In the genomic region with DNA sequence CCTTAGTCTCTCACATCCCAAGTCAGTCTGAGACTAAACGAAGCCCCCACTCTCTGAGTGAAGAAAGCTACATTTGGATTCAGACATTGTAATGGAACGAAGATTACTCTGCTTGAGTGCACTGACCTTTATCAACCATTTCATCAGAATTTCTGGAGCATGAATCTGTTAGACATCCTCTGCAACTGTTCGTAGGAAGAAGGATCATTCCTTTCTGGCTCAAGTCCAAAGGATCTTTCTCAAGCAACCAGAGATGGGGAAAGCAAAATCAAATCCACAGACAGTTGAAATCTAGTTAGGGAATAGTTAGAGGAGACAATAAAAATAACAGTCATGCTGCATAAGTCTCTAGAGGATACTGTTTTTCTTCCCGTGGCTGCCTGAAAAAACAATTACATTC, we compare ENCODE assay signal across 11 cellular contexts. TPM values are rescaled to one million over a fixed set of nuclear protein-coding genes. Genes with fewer than 3 reads are reported as not detected.
DNase-seq lines count a peak whose midpoint lies in the region; ATAC-seq and TF ChIP-seq lines count a peak whose summit lies in the region.
"Had no signal": no experiment of that assay in that cellular context is flagged by ENCODE, and none has a peak within 500 bp of the region (broad histone marks: within the 10 kb centered on the region; RNA-seq: fewer than 3 reads in every experiment).

No MANE protein-coding gene starts in this region.

- peaks cover 31% of the 10 kb centered on the region for H3K4me1 ChIP-seq in SJSA1 (replicated peaks)

- DNase-seq in EH (ENCODE audit: low read depth) (peak; percentile 97), SJSA1 (ENCODE audit: low read depth in 1 of 2, low spot score in 2 of 2) (peak in 1 of 2 experiments; percentile 43), fibroblast of gingiva (ENCODE audit: low read depth) (peak; percentile 99), retinal pigment epithelial cell (ENCODE audit: low read depth) (peak; percentile 51), GM10248 (ENCODE audit: extremely low spot score) (no peak)
- no peak for DNase-seq in stimulated activated CD4-positive, alpha-beta T cell treated with anti-CD3 and anti-CD28 coated beads, Interleukin-2, amount 100 ng/mL, for 48 hours
- DNase-seq: cerebellar nuclear complex, NCI-H510A treated with DMSO at 0.1 percent for 48 hours, SW 1271 had no signal

- no peak for ATAC-seq in HG02678 (IDR thresholded peaks at IDR 0.05; ENCODE audit: unreplicated experiment)
- no peak for ATAC-seq in HG03135 (IDR thresholded peaks at IDR 0.05; ENCODE audit: unreplicated experiment)

- H3K4me3 ChIP-seq in SJSA1 (no peak overlapping the region), retinal pigment epithelial cell (ENCODE audit: low read length) (no peak overlapping the region)

- H3K27ac ChIP-seq in SJSA1, result peak overlapping the region; percentile 78

- no peaks in the 10 kb centered on the region for H3K27me3 ChIP-seq in SJSA1 (replicated peaks)

- POLR2A ChIA-PET in GM10248 (lab: Yijun Ruan, JAX), result no interaction called here

- CTCF ChIA-PET in GM10248 (lab: Yijun Ruan, JAX), result interaction anchor here (1.0 kb wide), 1 partner anchor 25 kb away, joined by 3 read pairs; no protein-coding TSS in a partner anchor

- no peaks in the 10 kb centered on the region for H3K9me3 ChIP-seq in SJSA1 (replicated peaks)

- TF ChIP-seq CTCF in retinal pigment epithelial cell (conservative IDR thresholded peaks at IDR 0.05; ENCODE audit: low read depth, low read length) (no peak), GM10248 (IDR thresholded peaks at IDR 0.05; ENCODE audit: control extremely low read depth, extremely low read depth, low read depth, missing control alignments) (no peak)

- peaks cover 31% of the 10 kb centered on the region for H3K36me3 ChIP-seq in SJSA1

RNA-seq across cellular contexts. Expression of gene DGKI, which starts 27.6 kb away (rescaled TPM):
- 1.6 and 2.9 TPM in 2 replicates for total RNA-seq in SJSA1 (2014; rRNA removed; shearing (Covaris generic))

Comparison
In these comparisons a context has a peak if more than half of its experiments do, and no peak if none do; other contexts are left out.
1. DNase-seq: peak in EH (single experiment), fibroblast of gingiva (single experiment) and retinal pigment epithelial cell (single experiment); none in GM10248 (single experiment) and stimulated activated CD4-positive, alpha-beta T cell treated with anti-CD3 and anti-CD28 coated beads, Interleukin-2, amount 100 ng/mL, for 48 hours (0 of 2).